ENCODE assay signal across 7 cellular contexts in genomic region chr6:12150812-12151432, GRCh38.
DNase-seq lines count a peak whose midpoint lies in the region; ATAC-seq and TF ChIP-seq lines count a peak whose summit lies in the region.

No MANE protein-coding gene starts in this region.

- H2BK5ac ChIP-seq in mesendoderm (ENCODE audit: low read length), result no peak overlapping the region

- WGBS in mesendoderm (ENCODE audit: extremely low coverage, insufficient coverage, low lambda C conversion rate), result no CpG with 5 or more reads among the region's 7 CpGs

- H2BK120ac ChIP-seq in mesendoderm (ENCODE audit: low read depth, low read length), result no peak overlapping the region

- H3K4me3 ChIP-seq in astrocyte of the spinal cord (ENCODE audit: low read depth, low read length), result no peak overlapping the region
- H3K4me3 ChIP-seq in mesendoderm (ENCODE audit: low read length), result no peak overlapping the region

- H3K79me1 ChIP-seq in mesendoderm (ENCODE audit: low read length), result no peaks in the 10 kb centered on the region

- H2AK5ac ChIP-seq in mesendoderm (ENCODE audit: low read length), result no peak overlapping the region

- DNase-seq in NCI-H2227 (lab: John Stamatoyannopoulos, UW; ENCODE audit: unreplicated experiment), result peak; percentile 54
- no peak for DNase-seq in astrocyte of the spinal cord (ENCODE audit: low read depth, low spot score)
- peak; percentile 66 for DNase-seq in mesendoderm

- H3K27me3 ChIP-seq in mesendoderm (ENCODE audit: insufficient read depth, low read length, poor library complexity), result no peaks in the 10 kb centered on the region

- H3K36me3 ChIP-seq in mesendoderm (ENCODE audit: control insufficient read depth, insufficient read depth, low read length), result no peaks in the 10 kb centered on the region

- no peak overlapping the region for H3K23ac ChIP-seq in mesendoderm (ENCODE audit: low read length)

- ATAC-seq in HG02840 (IDR thresholded peaks at IDR 0.05; ENCODE audit: low FRiP score, unreplicated experiment) (no peak), GM21529 (IDR thresholded peaks at IDR 0.05; ENCODE audit: unreplicated experiment) (no peak), HG03442 (IDR thresholded peaks at IDR 0.05; ENCODE audit: unreplicated experiment) (no peak)

- no peak overlapping the region for H3K9ac ChIP-seq in mesendoderm (ENCODE audit: low read length)

- H4K8ac ChIP-seq in mesendoderm (ENCODE audit: low read depth, low read length), result no peak overlapping the region

- in situ Hi-C loops in astrocyte of the spinal cord (cut with HindIII; ENCODE audit: low sequenced_read_pairs), result no loop called here

- no peak overlapping the region for H3K4me2 ChIP-seq in mesendoderm (ENCODE audit: low read length)

- no peak overlapping the region for H3K27ac ChIP-seq in mesendoderm (ENCODE audit: low read depth, low read length)

- H4K5ac ChIP-seq in mesendoderm (ENCODE audit: low read length), result no peak overlapping the region

- no peak overlapping the region for H3K4ac ChIP-seq in mesendoderm (ENCODE audit: low read depth, low read length)

- H2BK15ac ChIP-seq in mesendoderm (replicated peaks; ENCODE audit: low read depth), result no peak overlapping the region

- TF ChIP-seq CTCF in GM12873 (IDR thresholded peaks at IDR 0.05; ENCODE audit: insufficient read depth, low read depth, low read length, missing control alignments), result peak; percentile 50
- peak; percentile 62 for TF ChIP-seq CTCF in astrocyte of the spinal cord (IDR thresholded peaks at IDR 0.05; ENCODE audit: low read depth, low read length)

- H3K18ac ChIP-seq in mesendoderm (ENCODE audit: low read length), result no peak overlapping the region

- no peaks in the 10 kb centered on the region for H3K79me2 ChIP-seq in mesendoderm (ENCODE audit: control insufficient read depth, insufficient read depth, low read length)

- no peaks in the 10 kb centered on the region for H3K4me1 ChIP-seq in mesendoderm (ENCODE audit: control insufficient read depth, low read depth, low read length)

- no peak overlapping the region for H3K56ac ChIP-seq in mesendoderm (ENCODE audit: low read length)
